Comparison of ENCODE assay signal across 8 cellular contexts in the genomic region with DNA sequence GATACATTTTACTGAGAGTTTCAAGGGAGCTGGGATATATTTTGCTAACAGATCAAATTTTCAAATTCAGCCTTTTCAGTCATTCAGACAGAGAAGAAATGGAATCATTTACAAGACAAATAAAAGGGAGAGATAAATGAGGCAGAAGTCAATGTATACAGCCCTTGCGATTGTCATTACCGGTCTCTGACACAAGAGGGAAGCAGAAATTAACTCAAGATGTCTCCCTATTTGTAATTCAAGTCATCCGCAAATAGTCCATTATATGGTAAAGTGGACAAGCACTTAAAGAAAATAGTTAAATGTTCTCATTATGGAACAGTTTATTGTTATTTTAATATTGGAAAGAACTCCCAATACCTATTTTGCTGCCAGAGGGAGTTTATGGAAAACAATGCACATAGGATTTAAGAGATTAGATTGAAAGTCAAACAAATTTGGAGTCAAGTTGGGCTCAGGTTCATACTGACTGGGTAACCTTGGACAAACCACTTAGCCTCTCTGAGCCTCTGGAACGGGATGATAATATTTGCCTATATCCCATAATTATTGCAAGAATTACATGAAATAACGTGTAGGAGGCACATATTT.
A peak's percentile ranks its signal among the peaks of the same experiment; 100 is the strongest.
DNase-seq lines count a peak whose midpoint lies in the region; ATAC-seq and TF ChIP-seq lines count a peak whose summit lies in the region.

No MANE protein-coding gene starts in this region.

- H3K27ac ChIP-seq in upper lobe of left lung, result no peak overlapping the region

- TF ChIP-seq EP300 in upper lobe of left lung (IDR thresholded peaks at IDR 0.05), result no peak

- TF ChIP-seq CTCF in LNCAP (IDR thresholded peaks at IDR 0.05) (peak; percentile 65), upper lobe of left lung (IDR thresholded peaks at IDR 0.05) (peak; percentile 19 to 55 (median 45))

- no peak for TF ChIP-seq POLR2A in upper lobe of left lung (IDR thresholded peaks at IDR 0.05)

- no peak overlapping the region for H3K9ac ChIP-seq in adipocyte (ENCODE audit: low read length)

- no peak for ATAC-seq in upper lobe of left lung (ENCODE audit: low FRiP score in 2 of 2)
- ATAC-seq in GM21786 (IDR thresholded peaks at IDR 0.05; ENCODE audit: unreplicated experiment), result no peak

- H3K27me3 ChIP-seq in adipocyte (replicated peaks; ENCODE audit: control insufficient read depth, insufficient read depth, low read length) (peaks cover 13% of the 10 kb centered on the region), upper lobe of left lung (no peaks in the 10 kb centered on the region)

- no peaks in the 10 kb centered on the region for H3K4me1 ChIP-seq in adipocyte (ENCODE audit: control insufficient read depth, insufficient read depth, low read length)
- no peaks in the 10 kb centered on the region for H3K4me1 ChIP-seq in upper lobe of left lung

- H3K36me3 ChIP-seq in adipocyte (ENCODE audit: control insufficient read depth, insufficient read depth, low read length, severe bottlenecking) (no peaks in the 10 kb centered on the region), upper lobe of left lung (no peaks in the 10 kb centered on the region)

- WGBS in upper lobe of left lung, 2 donors, result 34% methylated on average over 5 of the region's 5 CpGs

- peak; percentile 27 for DNase-seq in DMS 273 (lab: John Stamatoyannopoulos, UW; ENCODE audit: unreplicated experiment)
- no peak for DNase-seq in DMS 273 treated with DMSO at 0.1 percent for 48 hours (lab: John Stamatoyannopoulos, UW)
- DNase-seq in adipocyte (ENCODE audit: low read depth), result peak; percentile 82
- DNase-seq in inferior parietal cortex (ENCODE audit: extremely low spot score), result peak; percentile 82
- no peak for DNase-seq in upper lobe of left lung
- DNase-seq in NCI-H345 (lab: John Stamatoyannopoulos, UW), result no peak

- no peaks in the 10 kb centered on the region for H3K9me3 ChIP-seq in adipocyte (ENCODE audit: control insufficient read depth, low read length)
- no peaks in the 10 kb centered on the region for H3K9me3 ChIP-seq in upper lobe of left lung

- H3K4me3 ChIP-seq in adipocyte (ENCODE audit: low read length) (no peak overlapping the region), upper lobe of left lung (no peak overlapping the region)

Comparison
In these comparisons a context has a peak if more than half of its experiments do, and no peak if none do; other contexts are left out.
1. DNase-seq: peak in DMS 273 (single experiment), adipocyte (single experiment) and inferior parietal cortex (single experiment); none in DMS 273 treated with DMSO at 0.1 percent for 48 hours (single experiment), upper lobe of left lung (0 of 2) and NCI-H345 (single experiment).